ENCODE assay signal across 28 cellular contexts in the genomic region with DNA sequence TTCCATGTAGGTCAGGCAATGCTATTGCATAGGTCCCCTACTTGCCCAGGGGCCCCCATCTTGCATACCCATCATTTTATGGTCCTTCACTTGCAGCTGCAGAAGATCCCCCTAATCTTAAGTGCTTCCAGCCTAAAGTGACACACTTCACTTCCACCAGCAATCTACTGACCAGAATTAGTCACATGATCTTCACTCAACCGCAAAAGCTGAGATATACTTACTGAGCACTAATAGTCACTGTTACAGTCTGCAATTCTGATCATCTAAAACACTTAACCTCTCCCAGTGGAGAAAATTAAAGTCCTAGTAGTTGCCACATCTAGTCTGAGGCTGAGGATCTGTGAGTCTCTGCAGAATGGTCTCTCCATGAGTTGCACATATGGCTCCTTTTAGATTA.
"Had no signal": no experiment of that assay in that cellular context is flagged by ENCODE, and none has a peak within 500 bp of the region (broad histone marks: within the 10 kb centered on the region; RNA-seq: fewer than 3 reads in every experiment).

No MANE protein-coding gene starts in this region.

- ATAC-seq: activated CD8-positive, alpha-beta T cell treated with anti-CD3 and anti-CD28 coated beads for 36 hours; activated naive CD8-positive, alpha-beta T cell treated with anti-CD3 and anti-CD28 coated beads, Interleukin-2, amount 50 U/mL, for 24 hours; activated T-cell treated with anti-CD3 and anti-CD28 coated beads, Interleukin-2, amount 50 U/mL, for 4 hours; activated T-helper 17 cell treated with anti-CD3 and anti-CD28 coated beads, Interleukin-2, amount 50 U/mL, for 72 hours; effector memory CD8-positive, alpha-beta T cell; gastrocnemius medialis; left lobe of liver; lower lobe of right lung; mucosa of descending colon; natural killer cell treated with Interleukin-12 subunit alpha and Interleukin-12 subunit beta and Interleukin-15 and Interleukin-18, amount 100 ng/mL, for 72 hours; right cardiac atrium; stimulated activated naive CD8-positive, alpha-beta T cell treated with anti-CD3 and anti-CD28 coated beads, Interleukin-15, Interleukin-2, amounts not matched to agents 100 U/mL and 50 U/mL, for 24 hours; WTC11 had no signal

- DNase-seq: activated CD4-positive, alpha-beta T cell treated with anti-CD3 and anti-CD28 coated beads for 1 hour; activated CD4-positive, alpha-beta T cell treated with anti-CD3 and anti-CD28 coated beads, Interleukin-2, amount 10 ng/mL, durations not matched to agents 7 days and 5 days; activated CD8-positive, alpha-beta T cell treated with anti-CD3 and anti-CD28 coated beads for 36 hours; activated naive CD8-positive, alpha-beta T cell treated with anti-CD3 and anti-CD28 coated beads, Interleukin-2, amount 50 U/mL, for 24 hours; activated T-cell treated with anti-CD3 and anti-CD28 coated beads, Interleukin-2, amount 50 U/mL, for 4 hours; amygdala; caudate nucleus; cortex of kidney; effector memory CD8-positive, alpha-beta T cell; erythroblast; gastrocnemius medialis; head of caudate nucleus; hypothalamus; immature natural killer cell; kidney; lower lobe of right lung; mesendoderm; mucosa of descending colon; right cardiac atrium; spleen; stimulated activated CD4-positive, alpha-beta T cell treated with anti-CD3 and anti-CD28 coated beads, Interleukin-4, amount 100 ng/mL, for 1 hour; stimulated activated naive CD8-positive, alpha-beta T cell treated with anti-CD3 and anti-CD28 coated beads, Interleukin-15, Interleukin-2, amounts not matched to agents 100 U/mL and 50 U/mL, for 24 hours; testis; transverse colon had no signal

- H3K4me3 ChIP-seq: gastrocnemius medialis, lower lobe of right lung, mucosa of descending colon, spleen, testis, transverse colon had no signal

- H3K4me1 ChIP-seq: gastrocnemius medialis, lower lobe of right lung, spleen, testis had no signal

- H3K27me3 ChIP-seq: gastrocnemius medialis, spleen, testis, transverse colon had no signal

- H3K36me3 ChIP-seq: gastrocnemius medialis, lower lobe of right lung, spleen, transverse colon had no signal

- H3K9me3 ChIP-seq: gastrocnemius medialis, lower lobe of right lung, mucosa of descending colon, spleen, testis, transverse colon had no signal

- H3K27ac ChIP-seq: gastrocnemius medialis, lower lobe of right lung, spleen, testis, transverse colon had no signal
